8 cellular contexts compared by ENCODE assay signal in genomic region chr10:31697271-31698168, GRCh38.
DNase-seq lines count a peak whose midpoint lies in the region; FAIRE-seq and TF ChIP-seq lines count a peak whose summit lies in the region.

No MANE protein-coding gene starts in this region.

- peaks cover 4% of the 10 kb centered on the region for H3K9me3 ChIP-seq in SJCRH30 (replicated peaks)
- no peaks in the 10 kb centered on the region for H3K9me3 ChIP-seq in prostate gland
- no peaks in the 10 kb centered on the region for H3K9me3 ChIP-seq in BE2C
- H3K9me3 ChIP-seq in CD8-positive, alpha-beta memory T cell (ENCODE audit: low read length): no peaks in the 10 kb centered on the region

- peaks cover 0 to under 1% (median 0%) of the 10 kb centered on the region in 5 donors for H3K9me3 Mint-ChIP-seq in CD8-positive, alpha-beta memory T cell

- DNase-seq in Daoy (ENCODE audit: low read depth) (peak; percentile 58), SJCRH30 (peak; percentile 81 to 82), head of caudate nucleus (peak; percentile 23 to 84 (median 59)), prostate gland (ENCODE audit: low spot score) (peak; percentile 10), GM12891 (ENCODE audit: insufficient read length, low spot score) (no peak), BE2C (no peak), NCI-H2227 treated with DMSO at 0.1 percent for 48 hours (lab: John Stamatoyannopoulos, UW) (no peak)
- no peak for DNase-seq in CD8-positive, alpha-beta memory T cell

- no peak overlapping the region for H3K4me3 Mint-ChIP-seq in CD8-positive, alpha-beta memory T cell

- TF ChIP-seq POLR2A in prostate gland (IDR thresholded peaks at IDR 0.05): no peak
- no peak for TF ChIP-seq POLR2A in GM12891 (IDR thresholded peaks at IDR 0.05; ENCODE audit: low read depth, low read length)

- H3K36me3 ChIP-seq in SJCRH30: no peaks in the 10 kb centered on the region
- H3K36me3 ChIP-seq in prostate gland: no peaks in the 10 kb centered on the region
- no peaks in the 10 kb centered on the region for H3K36me3 ChIP-seq in BE2C
- H3K36me3 ChIP-seq in CD8-positive, alpha-beta memory T cell (ENCODE audit: insufficient read depth, low read length): no peaks in the 10 kb centered on the region

- intact Hi-C loops in head of caudate nucleus (cut with DNase I): no loop called here
- intact Hi-C loops in prostate gland (cut with DNase I): no loop called here

- POLR2A ChIA-PET in CD8-positive, alpha-beta memory T cell (lab: Charles Lee): no interaction called here

- H3K27ac Mint-ChIP-seq in CD8-positive, alpha-beta memory T cell: peak overlapping the region in 1 of 8 donors; percentile 4

- H3K4me3 ChIP-seq in SJCRH30 (peak overlapping the region; percentile 52), prostate gland (no peak overlapping the region), BE2C (ENCODE audit: low read depth, low read length) (no peak overlapping the region)
- no peak overlapping the region for H3K4me3 ChIP-seq in CD8-positive, alpha-beta memory T cell (ENCODE audit: low read length)

- peak overlapping the region; percentile 91 for H3K27ac ChIP-seq in SJCRH30
- peak overlapping the region; percentile 40 to 80 for H3K27ac ChIP-seq in prostate gland
- H3K27ac ChIP-seq in CD8-positive, alpha-beta memory T cell (ENCODE audit: low read depth, low read length): no peak overlapping the region

- no peak for FAIRE-seq in GM12891 (lab: Jason Lieb, UNC)

- no peaks in the 10 kb centered on the region for H3K4me1 Mint-ChIP-seq in CD8-positive, alpha-beta memory T cell

- WGBS in prostate gland: 37% methylated on average over 19 of the region's 19 CpGs

- H3K27me3 ChIP-seq in SJCRH30: no peaks in the 10 kb centered on the region
- H3K27me3 ChIP-seq in prostate gland (replicated peaks; ENCODE audit: insufficient read depth): no peaks in the 10 kb centered on the region
- H3K27me3 ChIP-seq in BE2C: no peaks in the 10 kb centered on the region
- no peaks in the 10 kb centered on the region for H3K27me3 ChIP-seq in CD8-positive, alpha-beta memory T cell (ENCODE audit: insufficient read depth, low read length, poor library complexity, severe bottlenecking)

- H3K4me1 ChIP-seq in SJCRH30 (peaks cover 36% of the 10 kb centered on the region), prostate gland (replicated peaks) (no peaks in the 10 kb centered on the region), BE2C (no peaks in the 10 kb centered on the region)
- H3K4me1 ChIP-seq in CD8-positive, alpha-beta memory T cell (ENCODE audit: insufficient read depth, low read length): no peaks in the 10 kb centered on the region

- peaks cover 0 to 3% of the 10 kb centered on the region in 2 donors for H3K27me3 Mint-ChIP-seq in CD8-positive, alpha-beta memory T cell

- TF ChIP-seq CTCF in prostate gland (IDR thresholded peaks at IDR 0.05) (no peak), BE2C (IDR thresholded peaks at IDR 0.05; ENCODE audit: low read depth, low read length) (no peak)

- H3K36me3 Mint-ChIP-seq in CD8-positive, alpha-beta memory T cell: no peaks in the 10 kb centered on the region

- CTCF ChIA-PET in CD8-positive, alpha-beta memory T cell (lab: Charles Lee): no interaction called here

TF ChIP-seq in GM12891, 5 proteins besides CTCF, POLR2A, EP300 and RAD21:
- TF ChIP-seq SPI1 (IDR thresholded peaks at IDR 0.05; ENCODE audit: low read depth, low read length): no peak
- no peak for TF ChIP-seq POU2F2 (IDR thresholded peaks at IDR 0.05; ENCODE audit: low read depth, low read length)
- TF ChIP-seq TAF1 (IDR thresholded peaks at IDR 0.05; ENCODE audit: low read depth, low read length): no peak
- no peak for TF ChIP-seq POLR2AphosphoS5 (IDR thresholded peaks at IDR 0.05; ENCODE audit: low read depth, low read length)
- no peak for TF ChIP-seq PAX5 (IDR thresholded peaks at IDR 0.05; ENCODE audit: insufficient read depth, low read length, severe bottlenecking)

Comparison
In these comparisons a context has a peak if more than half of its experiments do, and no peak if none do; other contexts are left out.
1. DNase-seq: peak in Daoy (single experiment), SJCRH30 (2 of 2), head of caudate nucleus (42 of 42) and prostate gland (single experiment); none in GM12891 (single experiment), BE2C (single experiment), NCI-H2227 treated with DMSO at 0.1 percent for 48 hours (single experiment) and CD8-positive, alpha-beta memory T cell (0 of 5).